In the genomic region with DNA sequence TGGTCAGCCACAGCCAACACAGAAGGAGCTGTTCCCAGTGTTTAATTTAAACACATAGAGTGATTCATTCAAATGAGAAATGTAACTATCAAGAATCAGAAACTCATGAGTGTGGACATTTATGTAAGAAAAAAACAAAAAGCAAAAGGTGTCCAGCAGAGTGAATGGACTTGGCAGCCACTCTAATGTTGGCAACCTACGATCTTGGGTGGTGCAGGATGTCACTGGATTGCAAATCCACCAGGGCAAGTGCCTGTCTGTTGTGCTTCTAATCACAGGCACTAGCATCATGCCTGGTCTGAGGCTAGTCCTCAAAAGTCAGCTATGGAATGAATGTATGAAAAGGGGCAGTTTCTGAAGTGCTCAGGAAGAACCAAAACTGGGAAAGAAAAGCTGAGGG, we compare ENCODE assay signal across 34 cellular contexts.
"Had no signal": no experiment of that assay in that cellular context is flagged by ENCODE, and none has a peak within 500 bp of the region (broad histone marks: within the 10 kb centered on the region; RNA-seq: fewer than 3 reads in every experiment).

No MANE protein-coding gene starts in this region.

- H3K27me3 ChIP-seq: brain microvascular endothelial cell had no signal

- H2AFZ ChIP-seq: PC-9 had no signal

- H3K27ac ChIP-seq: brain microvascular endothelial cell, KMS-11, PC-9, RWPE1 had no signal

- H3K9ac ChIP-seq: KMS-11 had no signal

- DNase-seq: activated CD4-positive, alpha-beta T cell treated with anti-CD3 and anti-CD28 coated beads, Interleukin-2, amount 10 ng/mL, durations not matched to agents 24 days and 14 days; activated CD4-positive, alpha-beta T cell treated with anti-CD3 and anti-CD28 coated beads, Interleukin-2, amount 50 U/mL, for 4 hours; activated CD8-positive, alpha-beta T cell treated with anti-CD3 and anti-CD28 coated beads for 36 hours; activated effector memory CD4-positive, alpha-beta T cell treated with anti-CD3 and anti-CD28 coated beads, Interleukin-2, amount 50 U/mL, for 16 hours; activated naive CD4-positive, alpha-beta T cell; activated naive CD4-positive, alpha-beta T cell treated with anti-CD3 and anti-CD28 coated beads, Interleukin-2, amount 50 U/mL, for 16 hours; activated naive CD8-positive, alpha-beta T cell treated with anti-CD3 and anti-CD28 coated beads for 36 hours; activated T-cell treated with anti-CD3 and anti-CD28 coated beads, Interleukin-2, amount 50 U/mL, for 1 hour; activated T-cell treated with anti-CD3 and anti-CD28 coated beads, Interleukin-2, amount 50 U/mL, for 72 hours; amniotic stem cell; aorta; brain microvascular endothelial cell; central memory CD4-positive, alpha-beta T cell; NCI-H1092 treated with DMSO at 0.1 percent for 48 hours; NCI-H1417; NCI-H187 treated with DMSO at 0.1 percent for 48 hours; NCI-H2081; NCI-H2171 treated with DMSO at 0.1 percent for 48 hours; NCI-H2227 treated with DMSO at 0.1 percent for 48 hours; NCI-H510A treated with DMSO at 0.1 percent for 48 hours; NCI-H526 treated with DMSO at 0.1 percent for 48 hours; NCI-H82; NK-92 treated with Interleukin-12 subunit alpha and Interleukin-12 subunit beta, amount 100 ng/mL, for 24 hours; PC-9; SIG-M5; SW 1271; T-helper 1 cell; T-helper 2 cell; T1000 had no signal

- H3K27ac Mint-ChIP-seq: activated CD4-positive, alpha-beta T cell treated with anti-CD3 and anti-CD28 coated beads, Interleukin-2, amount 10 ng/mL, durations not matched to agents 24 days and 14 days; activated CD8-positive, alpha-beta T cell treated with anti-CD3 and anti-CD28 coated beads for 36 hours; activated naive CD8-positive, alpha-beta T cell treated with anti-CD3 and anti-CD28 coated beads for 36 hours; activated T-cell treated with anti-CD3 and anti-CD28 coated beads, Interleukin-2, amount 50 U/mL, for 72 hours; activated T-helper 17 cell treated with anti-CD3 and anti-CD28 coated beads, Interleukin-2, amount 50 U/mL, for 72 hours had no signal

- H3K36me3 Mint-ChIP-seq: activated naive CD8-positive, alpha-beta T cell treated with anti-CD3 and anti-CD28 coated beads for 36 hours had no signal

- ATAC-seq: activated CD8-positive, alpha-beta T cell treated with anti-CD3 and anti-CD28 coated beads for 36 hours; activated T-cell treated with anti-CD3 and anti-CD28 coated beads, Interleukin-2, amount 50 U/mL, for 72 hours; activated T-helper 17 cell treated with anti-CD3 and anti-CD28 coated beads, Interleukin-2, amount 50 U/mL, for 72 hours; Right ventricle myocardium inferior had no signal

- H3K4me1 Mint-ChIP-seq: activated CD4-positive, alpha-beta T cell treated with anti-CD3 and anti-CD28 coated beads, Interleukin-2, amount 10 ng/mL, durations not matched to agents 24 days and 14 days; activated naive CD8-positive, alpha-beta T cell treated with anti-CD3 and anti-CD28 coated beads for 36 hours; activated T-helper 17 cell treated with anti-CD3 and anti-CD28 coated beads, Interleukin-2, amount 50 U/mL, for 72 hours had no signal

- H3K27me3 Mint-ChIP-seq: activated T-helper 17 cell treated with anti-CD3 and anti-CD28 coated beads, Interleukin-2, amount 50 U/mL, for 72 hours had no signal

- H3K4me2 ChIP-seq: KMS-11, PC-9 had no signal

- H3K4me3 Mint-ChIP-seq: activated CD4-positive, alpha-beta T cell treated with anti-CD3 and anti-CD28 coated beads, Interleukin-2, amount 10 ng/mL, durations not matched to agents 24 days and 14 days; activated CD8-positive, alpha-beta T cell treated with anti-CD3 and anti-CD28 coated beads for 36 hours; activated naive CD8-positive, alpha-beta T cell treated with anti-CD3 and anti-CD28 coated beads for 36 hours; activated T-cell treated with anti-CD3 and anti-CD28 coated beads, Interleukin-2, amount 50 U/mL, for 72 hours; activated T-helper 17 cell treated with anti-CD3 and anti-CD28 coated beads, Interleukin-2, amount 50 U/mL, for 72 hours had no signal

- H3K4me3 ChIP-seq: PC-9 had no signal

- FAIRE-seq: RCC 7860 had no signal

- H3K9me3 Mint-ChIP-seq: activated CD8-positive, alpha-beta T cell treated with anti-CD3 and anti-CD28 coated beads for 36 hours; activated naive CD8-positive, alpha-beta T cell treated with anti-CD3 and anti-CD28 coated beads for 36 hours had no signal

- H3K36me3 ChIP-seq: brain microvascular endothelial cell had no signal
